ENCODE assay signal across 19 cellular contexts in genomic region chr12:96117460-96117859, GRCh38.
DNase-seq lines count a peak whose midpoint lies in the region; ATAC-seq, FAIRE-seq and TF ChIP-seq lines count a peak whose summit lies in the region.
"Had no signal": no experiment of that assay in that cellular context is flagged by ENCODE, and none has a peak within 500 bp of the region (broad histone marks: within the 10 kb centered on the region; RNA-seq: fewer than 3 reads in every experiment).

No MANE protein-coding gene starts in this region.

- H3K4me1 Mint-ChIP-seq in activated naive CD8-positive, alpha-beta T cell treated with anti-CD3 and anti-CD28 coated beads, Interleukin-2, amount 50 U/mL, for 24 hours: peaks cover 21% of the 10 kb centered on the region
- peaks cover 15% of the 10 kb centered on the region for H3K4me1 Mint-ChIP-seq in activated naive CD8-positive, alpha-beta T cell treated with anti-CD3 and anti-CD28 coated beads for 36 hours
- H3K4me1 Mint-ChIP-seq in Calu3 (ENCODE audit: low read depth, unreplicated experiment): peaks cover 32% of the 10 kb centered on the region

- DNase-seq in activated naive CD8-positive, alpha-beta T cell treated with anti-CD3 and anti-CD28 coated beads, Interleukin-2, amount 50 U/mL, for 24 hours: no peak
- no peak for DNase-seq in activated naive CD8-positive, alpha-beta T cell treated with anti-CD3 and anti-CD28 coated beads for 36 hours
- DNase-seq in SK-N-DZ (ENCODE audit: low spot score) (peak; percentile 15), left kidney (ENCODE audit: low read depth, low spot score) (peak; percentile 7), D721Med (ENCODE audit: insufficient read length, low spot score) (no peak), activated T-cell treated with anti-CD3 and anti-CD28 coated beads for 4 hours (no peak), Calu3 (no peak), osteoblast (ENCODE audit: insufficient read length, low spot score, missing footprints) (no peak)
- DNase-seq: COR-L47, EL, NCI-H1048, NCI-H1436 treated with DMSO at 0.1 percent for 48 hours, NCI-H2029 treated with DMSO at 0.1 percent for 48 hours, NCI-H2171 treated with DMSO at 0.1 percent for 48 hours, NCI-H446 treated with DMSO at 0.1 percent for 48 hours, SK-N-SH had no signal

- H3K9me3 Mint-ChIP-seq in activated naive CD8-positive, alpha-beta T cell treated with anti-CD3 and anti-CD28 coated beads, Interleukin-2, amount 50 U/mL, for 24 hours: no peaks in the 10 kb centered on the region
- no peaks in the 10 kb centered on the region for H3K9me3 Mint-ChIP-seq in activated naive CD8-positive, alpha-beta T cell treated with anti-CD3 and anti-CD28 coated beads for 36 hours
- no peaks in the 10 kb centered on the region for H3K9me3 Mint-ChIP-seq in Calu3 (ENCODE audit: low read depth, unreplicated experiment)
- H3K9me3 Mint-ChIP-seq: IgD-negative memory B cell had no signal

- no peaks in the 10 kb centered on the region for H3K79me2 ChIP-seq in osteoblast (ENCODE audit: insufficient read depth, low read length)

- no peak overlapping the region for H3K4me3 Mint-ChIP-seq in activated naive CD8-positive, alpha-beta T cell treated with anti-CD3 and anti-CD28 coated beads, Interleukin-2, amount 50 U/mL, for 24 hours
- H3K4me3 Mint-ChIP-seq in activated naive CD8-positive, alpha-beta T cell treated with anti-CD3 and anti-CD28 coated beads for 36 hours: no peak overlapping the region
- H3K4me3 Mint-ChIP-seq in Calu3 (ENCODE audit: low read depth, unreplicated experiment): no peak overlapping the region
- H3K4me3 Mint-ChIP-seq: IgD-negative memory B cell had no signal

- H3K4me3 ChIP-seq in osteoblast (ENCODE audit: insufficient read depth, low read length): no peak overlapping the region

- ATAC-seq in activated naive CD8-positive, alpha-beta T cell treated with anti-CD3 and anti-CD28 coated beads, Interleukin-2, amount 50 U/mL, for 24 hours: no peak

- intact Hi-C loops in Calu3 (cut with micrococcal nuclease; ENCODE audit: unreplicated experiment): no loop called here

- no peaks in the 10 kb centered on the region for H3K27me3 ChIP-seq in osteoblast (ENCODE audit: insufficient read depth, low read length)

- BruUV-seq in Calu3 (replicated peaks; lab: Mats Ljungman, UMichigan): no TSS peak

- H3K4me2 ChIP-seq in osteoblast (ENCODE audit: insufficient read depth, low read length): no peak overlapping the region
- H3K4me2 ChIP-seq: SK-N-SH had no signal

- no peaks in the 10 kb centered on the region for H4K20me1 ChIP-seq in osteoblast (ENCODE audit: insufficient read depth, low read length)

- no peaks in the 10 kb centered on the region for H3K36me3 Mint-ChIP-seq in activated naive CD8-positive, alpha-beta T cell treated with anti-CD3 and anti-CD28 coated beads, Interleukin-2, amount 50 U/mL, for 24 hours (ENCODE audit: low read depth)
- no peaks in the 10 kb centered on the region for H3K36me3 Mint-ChIP-seq in activated naive CD8-positive, alpha-beta T cell treated with anti-CD3 and anti-CD28 coated beads for 36 hours
- no peaks in the 10 kb centered on the region for H3K36me3 Mint-ChIP-seq in Calu3 (ENCODE audit: insufficient read depth, unreplicated experiment)
- H3K36me3 Mint-ChIP-seq: IgD-negative memory B cell had no signal

- H3K27me3 Mint-ChIP-seq in activated naive CD8-positive, alpha-beta T cell treated with anti-CD3 and anti-CD28 coated beads, Interleukin-2, amount 50 U/mL, for 24 hours: no peaks in the 10 kb centered on the region
- H3K27me3 Mint-ChIP-seq in activated naive CD8-positive, alpha-beta T cell treated with anti-CD3 and anti-CD28 coated beads for 36 hours: no peaks in the 10 kb centered on the region
- H3K27me3 Mint-ChIP-seq in Calu3 (ENCODE audit: unreplicated experiment): no peaks in the 10 kb centered on the region
- H3K27me3 Mint-ChIP-seq: IgD-negative memory B cell had no signal

- no peak for FAIRE-seq in D721Med (lab: Jason Lieb, UNC)
- FAIRE-seq: GM19239, H54 had no signal

- H3K36me3 ChIP-seq in osteoblast (ENCODE audit: insufficient read depth, low read length): no peaks in the 10 kb centered on the region

- H3K4me1 ChIP-seq in osteoblast (ENCODE audit: insufficient read depth, low read length): peaks cover 3% of the 10 kb centered on the region

- H3K27ac ChIP-seq in osteoblast (ENCODE audit: low read depth, low read length): no peak overlapping the region

- H2AFZ ChIP-seq in osteoblast (ENCODE audit: low read length): no peak overlapping the region

- H3K27ac Mint-ChIP-seq in activated naive CD8-positive, alpha-beta T cell treated with anti-CD3 and anti-CD28 coated beads, Interleukin-2, amount 50 U/mL, for 24 hours: peak overlapping the region; percentile 38
- H3K27ac Mint-ChIP-seq in activated naive CD8-positive, alpha-beta T cell treated with anti-CD3 and anti-CD28 coated beads for 36 hours: no peak overlapping the region
- no peak overlapping the region for H3K27ac Mint-ChIP-seq in Calu3 (ENCODE audit: unreplicated experiment)
- H3K27ac Mint-ChIP-seq: IgD-negative memory B cell had no signal

- CTCF ChIA-PET in Calu3 (lab: Charles Lee): no interaction called here

- H3K9me3 ChIP-seq in osteoblast (ENCODE audit: low read depth, low read length): no peaks in the 10 kb centered on the region
- H3K9me3 ChIP-seq: SK-N-SH had no signal

- no peak for TF ChIP-seq CTCF in D721Med (IDR thresholded peaks at IDR 0.05; ENCODE audit: insufficient read depth, missing control alignments)
- no peak for TF ChIP-seq CTCF in Calu3 (IDR thresholded peaks at IDR 0.05; ENCODE audit: unreplicated experiment)
- no peak for TF ChIP-seq CTCF in osteoblast (IDR thresholded peaks at IDR 0.05; ENCODE audit: extremely low read depth, low read depth, low read length)

Comparison
In these comparisons a context has a peak if more than half of its experiments do, and no peak if none do; other contexts are left out.
1. DNase-seq: peak in SK-N-DZ (single experiment) and left kidney (single experiment); none in activated naive CD8-positive, alpha-beta T cell treated with anti-CD3 and anti-CD28 coated beads, Interleukin-2, amount 50 U/mL, for 24 hours (single experiment), activated naive CD8-positive, alpha-beta T cell treated with anti-CD3 and anti-CD28 coated beads for 36 hours (single experiment), D721Med (single experiment), activated T-cell treated with anti-CD3 and anti-CD28 coated beads for 4 hours (single experiment), Calu3 (single experiment) and osteoblast (single experiment).